3 cellular contexts compared by ENCODE assay signal in genomic region chr5:93460286-93460685, GRCh38.
A peak's percentile ranks its signal among the peaks of the same experiment; 100 is the strongest.
TF ChIP-seq lines count a peak whose summit lies in the region.

No MANE protein-coding gene starts in this region.

TF ChIP-seq in A549, 52 proteins besides CTCF, POLR2A, EP300 and RAD21:
- no peak for TF ChIP-seq BCL3 (IDR thresholded peaks at IDR 0.05)
- TF ChIP-seq CHD4 (IDR thresholded peaks at IDR 0.05; ENCODE audit: borderline replicate concordance) = no peak
- TF ChIP-seq MAFK (IDR thresholded peaks at IDR 0.05; ENCODE audit: partially characterized antibody) = peak; percentile 91
- TF ChIP-seq REST (IDR thresholded peaks at IDR 0.05) = no peak
- no peak for TF ChIP-seq TP53 (CRISPR knock-in tag; IDR thresholded peaks at IDR 0.05)
- no peak for TF ChIP-seq RFX5 (IDR thresholded peaks at IDR 0.05)
- TF ChIP-seq KDM1A (IDR thresholded peaks at IDR 0.05; ENCODE audit: low read depth) = 0 out of 2 replicates have a peak, but pooled peaks have one; percentile 1
- no peak for TF ChIP-seq GATA3 (IDR thresholded peaks at IDR 0.05; ENCODE audit: borderline replicate concordance)
- TF ChIP-seq RNF2 (IDR thresholded peaks at IDR 0.05; ENCODE audit: borderline replicate concordance, low read depth) = no peak
- TF ChIP-seq HDAC2 (IDR thresholded peaks at IDR 0.05) = no peak
- no peak for TF ChIP-seq CHD2 (IDR thresholded peaks at IDR 0.05; ENCODE audit: low read length, partially characterized antibody)
- no peak for TF ChIP-seq NFE2L2 (conservative IDR thresholded peaks at IDR 0.05; ENCODE audit: low read length)
- no peak for TF ChIP-seq E2F6 (IDR thresholded peaks at IDR 0.05; ENCODE audit: borderline replicate concordance, low read depth)
- TF ChIP-seq FOSB (CRISPR knock-in tag; IDR thresholded peaks at IDR 0.05) = no peak
- no peak for TF ChIP-seq ELK1 (IDR thresholded peaks at IDR 0.05; ENCODE audit: low read depth, low read length)

TF ChIP-seq in IMR-90, 13 proteins besides CTCF, POLR2A, EP300 and RAD21:
- TF ChIP-seq CHD1 (IDR thresholded peaks at IDR 0.05; ENCODE audit: low read depth, low read length) = no peak
- TF ChIP-seq MAFK (IDR thresholded peaks at IDR 0.05; ENCODE audit: low read depth, low read length) = peak; percentile 92
- no peak for TF ChIP-seq CEBPB (IDR thresholded peaks at IDR 0.05; ENCODE audit: low read depth, low read length)

TF ChIP-seq in H1, 55 proteins besides CTCF, POLR2A, EP300 and RAD21:
- peak; percentile 25; the same call in 1 of the 2 replicates for TF ChIP-seq MAFK (IDR thresholded peaks at IDR 0.05; ENCODE audit: low read depth, low read length)
- no peak for TF ChIP-seq SIRT6 (IDR thresholded peaks at IDR 0.05; ENCODE audit: low read length)
